In the genomic region with DNA sequence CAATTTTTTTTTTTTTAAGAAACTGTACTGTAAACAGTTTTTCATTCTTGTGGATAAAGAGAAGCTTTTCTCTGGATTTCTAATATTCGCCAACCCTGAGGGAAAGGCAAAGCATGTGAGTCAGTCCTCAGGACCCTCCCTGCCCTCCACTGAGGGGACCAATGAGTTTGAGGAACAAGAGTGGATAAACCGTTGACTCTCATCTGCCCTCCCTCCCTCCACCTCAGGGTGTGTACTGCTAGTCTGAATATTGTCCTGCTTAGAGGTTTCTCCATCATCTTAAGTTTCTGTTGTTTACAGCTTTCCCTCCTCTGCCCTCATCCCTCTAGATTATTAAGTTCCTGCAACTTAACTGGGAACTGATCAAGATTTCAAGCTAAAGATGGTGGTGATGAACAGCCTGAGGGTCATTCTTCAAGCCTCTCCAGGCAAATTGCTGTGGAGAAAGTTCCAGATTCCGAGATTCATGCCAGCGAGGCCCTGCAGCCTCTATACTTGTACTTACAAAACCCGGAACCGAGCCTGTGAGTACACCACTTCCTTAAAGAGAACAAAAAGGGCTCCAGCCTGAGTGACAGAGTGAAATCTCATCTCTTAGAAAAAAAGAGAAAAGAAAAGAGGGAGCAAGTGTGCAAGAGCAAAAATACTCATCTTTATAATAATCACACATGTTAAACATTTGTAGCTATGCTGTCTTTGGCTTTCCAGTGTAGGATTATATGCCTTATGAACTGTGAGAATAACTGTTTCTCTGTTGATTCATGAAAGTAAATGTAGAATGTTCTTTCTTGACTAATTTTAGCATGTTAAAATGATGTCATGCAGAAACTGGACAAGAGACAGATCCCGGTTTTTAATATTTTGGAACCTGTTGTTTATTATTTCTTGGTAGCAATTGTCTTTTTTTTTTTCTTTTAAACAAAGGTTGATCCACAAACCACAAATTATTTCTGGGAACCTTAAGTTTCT, we compare ENCODE assay signal across 8 cellular contexts. TPM values are rescaled to one million over a fixed set of nuclear protein-coding genes. Genes with fewer than 3 reads are reported as not detected.
DNase-seq lines count a peak whose midpoint lies in the region; ATAC-seq and TF ChIP-seq lines count a peak whose summit lies in the region.

No MANE protein-coding gene starts in this region.

- H3K4me1 ChIP-seq in right cardiac atrium (ENCODE audit: control insufficient read depth, insufficient read depth, low read length) (peaks cover 4% of the 10 kb centered on the region), tibial nerve (peaks cover 0 to 31% (median 12%) of the 10 kb centered on the region in 4 donors)

- POLR2A ChIA-PET in activated B cell treated with CpG ODN at 0.5 μM for 24 hours (lab: Charles Lee) = interaction anchor here (0.9 to 2.9 kb wide), 5 partner anchors 11 to 106 kb away, joined by 3 to 37 read pairs (median 5); partner anchors contain the start of genes AP1S2 and CA5B

- 33% methylated on average over 7 of the region's 7 CpGs for WGBS in right cardiac atrium
- 12 to 45% methylated on average over 7 of the region's 7 CpGs for WGBS in tibial nerve, 2 donors

- H3K4me3 ChIP-seq in right cardiac atrium (ENCODE audit: low read length) = no peak overlapping the region
- H3K4me3 ChIP-seq in tibial nerve = peak overlapping the region in 1 of 4 donors; percentile 3

- H3K36me3 ChIP-seq in tibial nerve = no peaks in the 10 kb centered on the region

- ATAC-seq in HG03159 (IDR thresholded peaks at IDR 0.05; ENCODE audit: unreplicated experiment) (peak; percentile 77), activated B cell treated with CpG ODN at 0.5 μM for 24 hours (ENCODE audit: low read depth) (peak; percentile 78), right cardiac atrium (peak; percentile 69 to 80)

- H3K36me3 Mint-ChIP-seq in activated B cell treated with CpG ODN at 0.5 μM for 24 hours (ENCODE audit: low read depth) = peaks cover 16% of the 10 kb centered on the region

- H3K9me3 ChIP-seq in right cardiac atrium (ENCODE audit: control insufficient read depth, low read length) (no peaks in the 10 kb centered on the region), tibial nerve (no peaks in the 10 kb centered on the region)

- CTCF ChIA-PET in activated B cell treated with CpG ODN at 0.5 μM for 24 hours (lab: Charles Lee) = no interaction called here

- H3K27ac ChIP-seq in right cardiac atrium (ENCODE audit: low read length) (peak overlapping the region; percentile 92), tibial nerve (peak overlapping the region; percentile 6 to 90 (median 80))

- DNase-seq in stimulated activated CD4-positive, alpha-beta T cell treated with anti-CD3 and anti-CD28 coated beads, Interleukin-15, amount 100 ng/mL, for 24 hours = peak; percentile 9
- DNase-seq in stimulated activated CD4-positive, alpha-beta T cell treated with anti-CD3 and anti-CD28 coated beads, Interleukin-1b, Interleukin-23, amount 100 ng/mL, for 48 hours = no peak
- DNase-seq in activated B cell treated with CpG ODN at 0.5 μM for 24 hours (no peak), right cardiac atrium (peak in 2 of 3 donors; percentile 22 to 50), tibial nerve (ENCODE audit: low spot score in 2 of 2) (peak in 1 of 2 donors; percentile 18), G401 (ENCODE audit: low spot score) (no peak), NCI-H1930 (lab: John Stamatoyannopoulos, UW) (no peak)

- H3K9me3 Mint-ChIP-seq in activated B cell treated with CpG ODN at 0.5 μM for 24 hours = no peaks in the 10 kb centered on the region

- in situ Hi-C loops in G401 (cut with HindIII; ENCODE audit: low sequenced_read_pairs) = no loop called here

- peak overlapping the region; percentile 98 for H3K27ac Mint-ChIP-seq in activated B cell treated with CpG ODN at 0.5 μM for 24 hours

- TF ChIP-seq CTCF in activated B cell treated with CpG ODN at 0.5 μM for 24 hours (IDR thresholded peaks at IDR 0.05) = no peak
- TF ChIP-seq CTCF in tibial nerve (IDR thresholded peaks at IDR 0.05) = no peak

- H3K27me3 ChIP-seq in right cardiac atrium (ENCODE audit: control insufficient read depth, insufficient read depth) (no peaks in the 10 kb centered on the region), tibial nerve (no peaks in the 10 kb centered on the region)

- H3K4me1 Mint-ChIP-seq in activated B cell treated with CpG ODN at 0.5 μM for 24 hours = peaks cover 58% of the 10 kb centered on the region

- TF ChIP-seq POLR2A in tibial nerve (IDR thresholded peaks at IDR 0.05) = no peak

- TF ChIP-seq EP300 in tibial nerve (IDR thresholded peaks at IDR 0.05) = no peak

- intact Hi-C loops in activated B cell treated with CpG ODN at 0.5 μM for 24 hours (cut with micrococcal nuclease) = loop anchor here (1.0 to 2.0 kb wide), 2 partner anchors 12 to 41 kb away; partner anchors contain the start of genes CA5B and ZRSR2
- intact Hi-C loops in right cardiac atrium (cut with DNase I) = no loop called here

- peak overlapping the region; percentile 58 for H3K4me3 Mint-ChIP-seq in activated B cell treated with CpG ODN at 0.5 μM for 24 hours

- no peaks in the 10 kb centered on the region for H3K27me3 Mint-ChIP-seq in activated B cell treated with CpG ODN at 0.5 μM for 24 hours

RNA-seq across cellular contexts. Expression of gene CA5B, which starts 11.9 kb away (rescaled TPM):
- total RNA-seq in activated B cell treated with CpG ODN at 0.5 μM for 24 hours = 9.9 and 10.6 TPM in 2 replicates
- 1 to 10 TPM; 4.5 to 7.5 (median 6.6) TPM for total RNA-seq in right cardiac atrium
- 2.1 TPM for polyA plus RNA-seq in right cardiac atrium
- total RNA-seq in tibial nerve = 10 to 100 TPM in 3 of 4 donors, 1 to 10 TPM in 1; 9.6 to 17.6 (median 12.5) TPM
- 0.80 and 4.3 TPM in 2 replicates for total RNA-seq in G401 (2014; rRNA removed; shearing (Covaris generic))

RNA-seq across cellular contexts. Expression of gene ZRSR2, which starts 40.4 kb away (rescaled TPM):
- total RNA-seq in activated B cell treated with CpG ODN at 0.5 μM for 24 hours (19.8 and 20.9 TPM in 2 replicates), right cardiac atrium (1 to 10 TPM; 6.8 to 9.1 (median 8.3) TPM), tibial nerve (10 to 100 TPM in 2 of 4 donors, 1 to 10 TPM in 2; 2.4 to 12.8 (median 9.3) TPM)
- 13.6 TPM for polyA plus RNA-seq in right cardiac atrium
- 0.49 TPM in 1 of 2 replicates, not detected in the other for total RNA-seq in G401 (2014; rRNA removed; shearing (Covaris generic))

Comparison
In these comparisons a context has a peak if more than half of its experiments do, and no peak if none do; other contexts are left out.
1. DNase-seq: peak in stimulated activated CD4-positive, alpha-beta T cell treated with anti-CD3 and anti-CD28 coated beads, Interleukin-15, amount 100 ng/mL, for 24 hours (single experiment) and right cardiac atrium (2 of 3); none in stimulated activated CD4-positive, alpha-beta T cell treated with anti-CD3 and anti-CD28 coated beads, Interleukin-1b, Interleukin-23, amount 100 ng/mL, for 48 hours (single experiment), activated B cell treated with CpG ODN at 0.5 μM for 24 hours (single experiment), G401 (single experiment) and NCI-H1930 (0 of 2).
2. Peak in every context shown above with its lines, with median percentiles within 50 percentile points of each other: ATAC-seq.